ENCODE assay signal across 12 cellular contexts in the genomic region with DNA sequence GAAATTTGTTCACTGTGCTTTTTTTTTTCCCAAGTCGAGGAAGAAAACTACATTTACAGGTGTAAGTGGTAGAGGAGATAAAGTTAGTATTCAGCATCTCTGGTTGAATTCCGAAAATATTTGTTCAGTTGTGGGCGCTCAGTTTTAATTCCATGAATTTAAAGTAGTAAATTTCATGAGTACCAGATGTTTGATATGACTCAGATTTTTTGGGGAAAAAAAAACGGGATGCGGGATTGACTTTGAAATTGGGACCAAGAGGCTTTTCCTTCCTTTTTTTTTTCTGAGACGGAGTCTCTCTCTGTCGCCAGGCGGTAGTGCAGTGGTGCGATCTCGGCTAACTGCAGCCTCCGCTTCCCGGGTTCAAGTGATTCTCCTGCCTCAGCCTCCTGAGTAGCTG. TPM values are rescaled to one million over a fixed set of nuclear protein-coding genes. Genes with fewer than 3 reads are reported as not detected.
DNase-seq lines count a peak whose midpoint lies in the region; ATAC-seq and TF ChIP-seq lines count a peak whose summit lies in the region.
"Had no signal": no experiment of that assay in that cellular context is flagged by ENCODE, and none has a peak within 500 bp of the region (broad histone marks: within the 10 kb centered on the region; RNA-seq: fewer than 3 reads in every experiment).

No MANE protein-coding gene starts in this region.

- no peaks in the 10 kb centered on the region; the same call in 1 of the 2 replicates for H3K36me3 ChIP-seq in Caco-2 (ENCODE audit: control insufficient read depth, insufficient read depth, low read length)
- H3K36me3 ChIP-seq in Loucy (ENCODE audit: insufficient read depth, low read length): peaks cover 9% of the 10 kb centered on the region; the same call in 1 of the 2 replicates
- peaks cover 17% of the 10 kb centered on the region for H3K36me3 ChIP-seq in neuron (ENCODE audit: insufficient read depth, low read length)

- no TSS peak for BruUV-seq in Caco-2 (replicated peaks; lab: Mats Ljungman, UMichigan)

- TF ChIP-seq CTCF in Caco-2 (IDR thresholded peaks at IDR 0.05; ENCODE audit: insufficient read depth in 1 of 2, low read depth in 1 of 2, low read length in 1 of 2, severe bottlenecking in 1 of 2, unreplicated experiment in 1 of 2) (no peak), Loucy (conservative IDR thresholded peaks at IDR 0.05; ENCODE audit: low read length) (no peak)

- H3K27me3 Mint-ChIP-seq in Caco-2 (ENCODE audit: insufficient read depth, unreplicated experiment): no peaks in the 10 kb centered on the region
- H3K27me3 Mint-ChIP-seq: stimulated activated naive B cell treated with anti-CD40 and anti-IgM and Interleukin-4, amounts not matched to agents 10 μg/mL and 1 μg/mL and 100 μg/mL, for 72 hours had no signal

- peak overlapping the region; percentile 88 for H3K4me2 ChIP-seq in Loucy (ENCODE audit: low read depth, low read length, poor library complexity, severe bottlenecking)

- CTCF ChIA-PET in Caco-2 (lab: Charles Lee): interaction anchor here (0.9 to 1.3 kb wide), 2 partner anchors 15 to 149 kb away, joined by 3 read pairs; a partner anchor contains a TSS

- H3K4me3 Mint-ChIP-seq in Caco-2 (ENCODE audit: unreplicated experiment): peak overlapping the region; percentile 82

- H3K36me3 Mint-ChIP-seq in Caco-2 (ENCODE audit: insufficient read depth, unreplicated experiment): peaks cover 46% of the 10 kb centered on the region

- H4K20me1 ChIP-seq in Loucy (ENCODE audit: insufficient read depth, low read length, poor library complexity, severe bottlenecking): no peaks in the 10 kb centered on the region

- H3K4me3 ChIP-seq in Caco-2 (ENCODE audit: low read depth, low read length): no peak overlapping the region
- peak overlapping the region; percentile 89 for H3K4me3 ChIP-seq in Loucy (ENCODE audit: low read length, poor library complexity, severe bottlenecking)
- H3K4me3 ChIP-seq in neuron (ENCODE audit: low read length): peak overlapping the region; percentile 90

- H3K27ac Mint-ChIP-seq in Caco-2 (ENCODE audit: unreplicated experiment): no peak overlapping the region
- H3K27ac Mint-ChIP-seq: stimulated activated naive B cell treated with anti-CD40 and anti-IgM and Interleukin-4, amounts not matched to agents 10 μg/mL and 1 μg/mL and 100 μg/mL, for 72 hours had no signal

- H3F3A ChIP-seq in Loucy (ENCODE audit: low read depth): 0 out of 2 replicates have a peak, but pooled peaks cover 2% of the 10 kb centered on the region

- no peaks in the 10 kb centered on the region for H3K27me3 ChIP-seq in Caco-2 (replicated peaks; ENCODE audit: control insufficient read depth, insufficient read depth, low read length)
- H3K27me3 ChIP-seq in Loucy (ENCODE audit: insufficient read depth, low read length, poor library complexity, severe bottlenecking): no peaks in the 10 kb centered on the region
- no peaks in the 10 kb centered on the region for H3K27me3 ChIP-seq in neuron (ENCODE audit: insufficient read depth, low read length)

- H3K9me2 ChIP-seq in Loucy (replicated peaks; ENCODE audit: low read depth, low read length): no peaks in the 10 kb centered on the region

- POLR2A ChIA-PET in Caco-2 (lab: Charles Lee): interaction anchor here (0.8 kb wide), 1 partner anchor 17 kb away, joined by 4 read pairs; no protein-coding TSS in a partner anchor

- H3K9ac ChIP-seq in Loucy (ENCODE audit: low read depth, low read length, poor library complexity, severe bottlenecking): no peak overlapping the region

- H3K9me3 Mint-ChIP-seq in Caco-2 (ENCODE audit: unreplicated experiment): no peaks in the 10 kb centered on the region
- H3K9me3 Mint-ChIP-seq: stimulated activated naive B cell treated with anti-CD40 and anti-IgM and Interleukin-4, amounts not matched to agents 10 μg/mL and 1 μg/mL and 100 μg/mL, for 72 hours had no signal

- peaks cover 15% of the 10 kb centered on the region for H3K4me1 Mint-ChIP-seq in Caco-2 (ENCODE audit: low read depth, unreplicated experiment)

- H3K4me1 ChIP-seq in Caco-2: peaks cover 18% of the 10 kb centered on the region
- H3K4me1 ChIP-seq in Loucy (ENCODE audit: insufficient read depth, low read length, poor library complexity, severe bottlenecking): peaks cover 7% of the 10 kb centered on the region
- peaks cover 9% of the 10 kb centered on the region for H3K4me1 ChIP-seq in neuron (ENCODE audit: insufficient read depth, low read length)

- H3K79me2 ChIP-seq in Loucy (ENCODE audit: insufficient read depth, low read length): peaks cover 11% of the 10 kb centered on the region

- DNase-seq in Caco-2 (no peak), dedifferentiated amniotic fluid mesenchymal stem cell (ENCODE audit: extremely low spot score) (peak; percentile 35), NCI-H2171 treated with DMSO at 0.1 percent for 48 hours (lab: John Stamatoyannopoulos, UW) (no peak), NCI-H524 (lab: John Stamatoyannopoulos, UW) (no peak), NCI-H1436 (lab: John Stamatoyannopoulos, UW) (no peak)
- DNase-seq: stimulated activated naive B cell treated with anti-CD40 and anti-IgM and Interleukin-4, amounts not matched to agents 10 μg/mL and 1 μg/mL and 100 μg/mL, for 72 hours had no signal

- no peaks in the 10 kb centered on the region for H3K9me3 ChIP-seq in Caco-2
- H3K9me3 ChIP-seq in Loucy (ENCODE audit: insufficient read depth, low read depth, low read length): no peaks in the 10 kb centered on the region
- H3K9me3 ChIP-seq in neuron (ENCODE audit: low read length): no peaks in the 10 kb centered on the region

- no peak overlapping the region for H2AFZ ChIP-seq in Loucy (ENCODE audit: low read length)
- H2AFZ ChIP-seq in neuron (ENCODE audit: low read depth, low read length): no peak overlapping the region

- intact Hi-C loops in Caco-2 (cut with micrococcal nuclease; ENCODE audit: unreplicated experiment): no loop called here

- no peak for ATAC-seq in GM21717 (IDR thresholded peaks at IDR 0.05; ENCODE audit: unreplicated experiment)
- ATAC-seq: stimulated activated naive B cell treated with anti-CD40 and anti-IgM and Interleukin-4, amounts not matched to agents 10 μg/mL and 1 μg/mL and 100 μg/mL, for 72 hours had no signal

RNA-seq across cellular contexts. Expression of a gene that starts 1.6 kb away (rescaled TPM):
- total RNA-seq in Caco-2 (2022): 31.0 and 31.7 TPM in 2 replicates

RNA-seq across cellular contexts. Expression of a gene that starts 15.2 kb away (rescaled TPM):
- total RNA-seq in Caco-2 (2022): 99.1 and 99.8 TPM in 2 replicates

RNA-seq across cellular contexts. Expression of a gene that starts 15.3 kb away (rescaled TPM):
- 217 and 222 TPM in 2 replicates for total RNA-seq in Caco-2 (2022)

RNA-seq across cellular contexts. Expression of a gene that starts 35.4 kb away (rescaled TPM):
- total RNA-seq in Caco-2 (2022): 0.34 TPM in 1 of 2 replicates, not detected in the other
- total RNA-seq: dermis microvascular lymphatic vessel endothelial cell, kidney epithelial cell, M059J had no signal

RNA-seq across cellular contexts. Expression of a gene that starts 57.4 kb away (rescaled TPM):
- not detected in 2 replicates for total RNA-seq in Caco-2 (2022)
- total RNA-seq: kidney epithelial cell, M059J had no signal
